8 cellular contexts compared by ENCODE assay signal in genomic region chr6:113763883-113764282, GRCh38.
DNase-seq lines count a peak whose midpoint lies in the region; ATAC-seq and TF ChIP-seq lines count a peak whose summit lies in the region.

No MANE protein-coding gene starts in this region.

- 29 to 61% methylated on average over 2 of the region's 2 CpGs for WGBS in lung, 2 donors

- H3K9me3 ChIP-seq in Panc1 (ENCODE audit: control insufficient read depth, insufficient read depth, low read depth, low read length) (no peaks in the 10 kb centered on the region), lung (ENCODE audit: control insufficient read depth in 2 of 2, insufficient read depth in 1 of 2, low read length in 1 of 2) (no peaks in the 10 kb centered on the region)

- TF ChIP-seq CTCF in Panc1 (IDR thresholded peaks at IDR 0.05), result no peak
- TF ChIP-seq CTCF in lung (IDR thresholded peaks at IDR 0.05; ENCODE audit: control extremely low read depth, extremely low read depth), result no peak

- no peak overlapping the region for H3K27ac Mint-ChIP-seq in T-cell

- H3K9me3 Mint-ChIP-seq in T-cell, result no peaks in the 10 kb centered on the region

- H3K4me3 Mint-ChIP-seq in T-cell, result no peak overlapping the region

- H3K36me3 Mint-ChIP-seq in T-cell, result no peaks in the 10 kb centered on the region

- H3K36me3 ChIP-seq in Panc1 (ENCODE audit: control insufficient read depth, insufficient read depth, low read length) (no peaks in the 10 kb centered on the region), lung (ENCODE audit: control insufficient read depth in 2 of 2, insufficient read depth in 2 of 2, low read length in 2 of 2) (no peaks in the 10 kb centered on the region)

- in situ Hi-C loops in Panc1 (cut with HindIII; ENCODE audit: low pct_unique_long_range_greater_than_20kb, low sequenced_read_pairs), result no loop called here

- no peaks in the 10 kb centered on the region for H3K27me3 ChIP-seq in Panc1 (ENCODE audit: control insufficient read depth, insufficient read depth, low read length)
- no peaks in the 10 kb centered on the region for H3K27me3 ChIP-seq in lung (ENCODE audit: control insufficient read depth, insufficient read depth)

- H3K4me3 ChIP-seq in Panc1 (ENCODE audit: low read depth in 2 of 2, low read length in 2 of 2) (no peak overlapping the region), lung (no peak overlapping the region)

- intact Hi-C loops in Panc1 (cut with micrococcal nuclease; ENCODE audit: unreplicated experiment), result no loop called here

- no peaks in the 10 kb centered on the region for H3K27me3 Mint-ChIP-seq in T-cell

- POLR2A ChIA-PET in Panc1 (lab: Charles Lee), result no interaction called here
- POLR2A ChIA-PET in T-cell (lab: Charles Lee), result no interaction called here

- no peak overlapping the region for H3K27ac ChIP-seq in Panc1 (ENCODE audit: low read length)
- H3K27ac ChIP-seq in lung (ENCODE audit: low read depth in 1 of 2, low read length in 1 of 2), result peak overlapping the region; percentile 39 to 75

- CTCF ChIA-PET in Panc1 (lab: Charles Lee), result no interaction called here
- CTCF ChIA-PET in T-cell (lab: Charles Lee), result no interaction called here

- ATAC-seq in GM18508 (IDR thresholded peaks at IDR 0.05; ENCODE audit: insufficient read depth, unreplicated experiment) (peak; percentile 44), HG02571 (IDR thresholded peaks at IDR 0.05; ENCODE audit: unreplicated experiment) (peak; percentile 63), Panc1 (peak; percentile 63; the same call in 1 of the 2 replicates), lung (ENCODE audit: insufficient read depth, low FRiP score) (peak; percentile 67), T-cell (replicated peaks in 1 of 4) (no peak)

- H3K4me1 Mint-ChIP-seq in T-cell, result no peaks in the 10 kb centered on the region

- DNase-seq in Panc1 (ENCODE audit: low read depth, low spot score) (peak; percentile 59), lung (ENCODE audit: low spot score) (no peak), inferior parietal cortex (ENCODE audit: extremely low spot score) (no peak), T-cell (no peak), NCI-H526 (lab: John Stamatoyannopoulos, UW) (no peak)
- no peak for DNase-seq in stimulated activated CD4-positive, alpha-beta T cell treated with anti-CD3 and anti-CD28 coated beads, Interleukin-4, amount 100 ng/mL, for 4 hours

- no peaks in the 10 kb centered on the region for H3K4me1 ChIP-seq in Panc1 (ENCODE audit: control insufficient read depth, insufficient read depth, low read length)
- H3K4me1 ChIP-seq in lung (ENCODE audit: control insufficient read depth in 2 of 2, insufficient read depth in 2 of 2, low read length in 2 of 2), result peaks cover 0 to 9% of the 10 kb centered on the region in 2 donors

- no TSS peak for BruUV-seq in Panc1 (replicated peaks; lab: Mats Ljungman, UMichigan)

Comparison
In these comparisons a context has a peak if more than half of its experiments do, and no peak if none do; other contexts are left out.
1. ATAC-seq: peak in GM18508 (single experiment), HG02571 (single experiment), Panc1 (single experiment) and lung (single experiment); none in T-cell (0 of 4).